9 cellular contexts compared by ENCODE assay signal in genomic region chr19:38004100-38004504, GRCh38.
DNase-seq lines count a peak whose midpoint lies in the region; ATAC-seq and TF ChIP-seq lines count a peak whose summit lies in the region.
"Had no signal": no experiment of that assay in that cellular context is flagged by ENCODE, and none has a peak within 500 bp of the region (broad histone marks: within the 10 kb centered on the region; RNA-seq: fewer than 3 reads in every experiment).

No MANE protein-coding gene starts in this region.

- no peaks in the 10 kb centered on the region for H3K9me3 ChIP-seq in gastrocnemius medialis

- in situ Hi-C loops in gastrocnemius medialis (cut with MboI; ENCODE audit: low sequenced_read_pairs in 4 of 4) = no loop called here

- peak overlapping the region; percentile 48 for H3K4me3 ChIP-seq in GM12875 (ENCODE audit: low read depth, low read length)
- H3K4me3 ChIP-seq in fibroblast of pulmonary artery (replicated peaks; ENCODE audit: low read depth, low read length) = peak overlapping the region; percentile 48
- H3K4me3 ChIP-seq in gastrocnemius medialis = peak overlapping the region; percentile 33 to 49 (median 45)

- peak; percentile 35 for DNase-seq in OCI-M1 (lab: John Stamatoyannopoulos, UW)
- no peak for DNase-seq in fibroblast of pulmonary artery (ENCODE audit: low read depth)
- no peak for DNase-seq in gastrocnemius medialis
- no peak for DNase-seq in posterior vena cava (ENCODE audit: low spot score)
- no peak for DNase-seq in stimulated activated CD4-positive, alpha-beta T cell treated with anti-CD3 and anti-CD28 coated beads, Interleukin-4, amount 100 ng/mL, for 1 hour
- DNase-seq in COLO668 (lab: John Stamatoyannopoulos, UW; ENCODE audit: unreplicated experiment) = no peak
- DNase-seq: natural killer cell had no signal

- TF ChIP-seq CTCF in GM12875 (IDR thresholded peaks at IDR 0.05; ENCODE audit: borderline replicate concordance, insufficient read depth, low read depth, low read length) (no peak), fibroblast of pulmonary artery (IDR thresholded peaks at IDR 0.05; ENCODE audit: low read length, missing control alignments) (no peak), gastrocnemius medialis (IDR thresholded peaks at IDR 0.05 in 4 of 5, conservative IDR thresholded peaks at IDR 0.05 in 1 of 5) (no peak)

- no peaks in the 10 kb centered on the region for H3K36me3 ChIP-seq in gastrocnemius medialis

- H3K4me1 ChIP-seq in gastrocnemius medialis = peaks cover 14 to 15% of the 10 kb centered on the region in 2 donors

- intact Hi-C loops in gastrocnemius medialis (cut with DNase I; ENCODE audit: low total_unique reads) = loop anchor here (1.0 kb wide), 1 partner anchor 97 kb away; the partner anchor contains the start of gene SIPA1L3
- intact Hi-C loops in posterior vena cava (cut with DNase I) = loop anchor here in 1 of 2 donors (5.0 kb wide), 1 partner anchor 97 kb away; the partner anchor contains the start of genes SIPA1L3 and WDR87

- no peak for TF ChIP-seq POLR2A in gastrocnemius medialis (IDR thresholded peaks at IDR 0.05)

- ATAC-seq in gastrocnemius medialis = no peak
- ATAC-seq in HG02588 (IDR thresholded peaks at IDR 0.05; ENCODE audit: unreplicated experiment) = no peak

- H3K27ac ChIP-seq in gastrocnemius medialis = peak overlapping the region; percentile 56 to 75 (median 64)

- no peaks in the 10 kb centered on the region for H3K27me3 ChIP-seq in gastrocnemius medialis
